31 cellular contexts compared by ENCODE assay signal in genomic region chr16:52690468-52690867, GRCh38.
"Had no signal": no experiment of that assay in that cellular context is flagged by ENCODE, and none has a peak within 500 bp of the region (broad histone marks: within the 10 kb centered on the region; RNA-seq: fewer than 3 reads in every experiment).

No MANE protein-coding gene starts in this region.

- H3K27ac ChIP-seq: ascending aorta, brain microvascular endothelial cell, coronary artery, dorsolateral prefrontal cortex, WERI-Rb-1 had no signal

- H3K4me3 ChIP-seq: ascending aorta, coronary artery, dorsolateral prefrontal cortex had no signal

- DNase-seq: activated CD4-positive, alpha-beta memory T cell treated with anti-CD3 and anti-CD28 coated beads, Interleukin-2, amount 10 ng/mL, durations not matched to agents 7 days and 5 days; activated CD4-positive, alpha-beta T cell treated with anti-CD3 and anti-CD28 coated beads for 36 hours; activated CD4-positive, alpha-beta T cell treated with anti-CD3 and anti-CD28 coated beads, Interleukin-2, amount 10 ng/mL, durations not matched to agents 24 days and 14 days; activated CD4-positive, CD25-positive, alpha-beta regulatory T cell; activated CD4-positive, CD25-positive, alpha-beta regulatory T cell treated with anti-CD3 and anti-CD28 coated beads, Interleukin-2, amount 50 U/mL, for 72 hours; activated CD8-positive, alpha-beta memory T cell treated with anti-CD3 and anti-CD28 coated beads, Interleukin-2, amount 50 U/mL, for 48 hours; activated gamma-delta T cell; activated naive CD4-positive, alpha-beta T cell; activated naive CD4-positive, alpha-beta T cell treated with anti-CD3 and anti-CD28 coated beads, Interleukin-2, amount 10 ng/mL, durations not matched to agents 7 days and 5 days; activated naive CD8-positive, alpha-beta T cell treated with anti-CD3 and anti-CD28 coated beads, Interleukin-2, amount 10 ng/mL, durations not matched to agents 7 days and 5 days; activated T-cell treated with anti-CD3 and anti-CD28 coated beads for 4 hours; activated T-cell treated with anti-CD3 and anti-CD28 coated beads, Interleukin-2, amount 50 U/mL, for 24 hours; activated T-cell treated with anti-CD3 and anti-CD28 coated beads, Interleukin-2, amount 50 U/mL, for 72 hours; brain microvascular endothelial cell; dorsolateral prefrontal cortex; effector memory CD4-positive, alpha-beta T cell; endodermal cell; foreskin fibroblast; head of caudate nucleus; hippocampal formation; T1000; WERI-Rb-1 had no signal

- H3K36me3 Mint-ChIP-seq: activated naive CD4-positive, alpha-beta T cell treated with anti-CD3 and anti-CD28 coated beads, Interleukin-2, amount 10 ng/mL, durations not matched to agents 7 days and 5 days; activated naive CD8-positive, alpha-beta T cell treated with anti-CD3 and anti-CD28 coated beads, Interleukin-2, amount 10 ng/mL, durations not matched to agents 7 days and 5 days had no signal

- H3K27ac Mint-ChIP-seq: activated CD4-positive, alpha-beta memory T cell treated with anti-CD3 and anti-CD28 coated beads, Interleukin-2, amount 10 ng/mL, durations not matched to agents 7 days and 5 days; activated CD4-positive, alpha-beta T cell treated with anti-CD3 and anti-CD28 coated beads for 36 hours; activated CD4-positive, alpha-beta T cell treated with anti-CD3 and anti-CD28 coated beads, Interleukin-2, amount 10 ng/mL, durations not matched to agents 24 days and 14 days; activated naive CD4-positive, alpha-beta T cell treated with anti-CD3 and anti-CD28 coated beads, Interleukin-2, amount 10 ng/mL, durations not matched to agents 7 days and 5 days; activated naive CD4-positive, alpha-beta T cell treated with anti-CD3 and anti-CD28 coated beads, Interleukin-2, amount 50 U/mL, for 72 hours; activated naive CD8-positive, alpha-beta T cell treated with anti-CD3 and anti-CD28 coated beads, Interleukin-2, amount 10 ng/mL, durations not matched to agents 7 days and 5 days; activated T-cell treated with anti-CD3 and anti-CD28 coated beads, Interleukin-2, amount 50 U/mL, for 24 hours; activated T-cell treated with anti-CD3 and anti-CD28 coated beads, Interleukin-2, amount 50 U/mL, for 72 hours; dendritic cell treated with granulocyte-macrophage colony-stimulating factor and Interleukin-4, amounts not matched to agents 40 ng/mL and 50 ng/mL, for 4 days; endodermal cell; T-helper 2 cell treated with Interferon-gamma antibody and Interleukin-4, amounts not matched to agents 5 μg/mL and 100 μg/mL, for 36 hours had no signal

- H3K4me3 Mint-ChIP-seq: activated CD4-positive, alpha-beta memory T cell treated with anti-CD3 and anti-CD28 coated beads, Interleukin-2, amount 10 ng/mL, durations not matched to agents 7 days and 5 days; activated CD4-positive, alpha-beta T cell treated with anti-CD3 and anti-CD28 coated beads for 36 hours; activated CD4-positive, alpha-beta T cell treated with anti-CD3 and anti-CD28 coated beads, Interleukin-2, amount 10 ng/mL, durations not matched to agents 24 days and 14 days; activated naive CD4-positive, alpha-beta T cell treated with anti-CD3 and anti-CD28 coated beads, Interleukin-2, amount 10 ng/mL, durations not matched to agents 7 days and 5 days; activated naive CD8-positive, alpha-beta T cell treated with anti-CD3 and anti-CD28 coated beads, Interleukin-2, amount 10 ng/mL, durations not matched to agents 7 days and 5 days; activated T-cell treated with anti-CD3 and anti-CD28 coated beads, Interleukin-2, amount 50 U/mL, for 24 hours; activated T-cell treated with anti-CD3 and anti-CD28 coated beads, Interleukin-2, amount 50 U/mL, for 72 hours; central memory CD8-positive, alpha-beta T cell; dendritic cell treated with granulocyte-macrophage colony-stimulating factor and Interleukin-4, amounts not matched to agents 40 ng/mL and 50 ng/mL, for 4 days; endodermal cell; T-helper 2 cell treated with Interferon-gamma antibody and Interleukin-4, amounts not matched to agents 5 μg/mL and 100 μg/mL, for 36 hours had no signal

- H3K4me1 Mint-ChIP-seq: activated CD4-positive, alpha-beta memory T cell treated with anti-CD3 and anti-CD28 coated beads, Interleukin-2, amount 10 ng/mL, durations not matched to agents 7 days and 5 days; activated CD4-positive, alpha-beta T cell treated with anti-CD3 and anti-CD28 coated beads for 36 hours; activated CD4-positive, alpha-beta T cell treated with anti-CD3 and anti-CD28 coated beads, Interleukin-2, amount 10 ng/mL, durations not matched to agents 24 days and 14 days; activated naive CD4-positive, alpha-beta T cell treated with anti-CD3 and anti-CD28 coated beads, Interleukin-2, amount 10 ng/mL, durations not matched to agents 7 days and 5 days; activated naive CD8-positive, alpha-beta T cell treated with anti-CD3 and anti-CD28 coated beads, Interleukin-2, amount 10 ng/mL, durations not matched to agents 7 days and 5 days; central memory CD8-positive, alpha-beta T cell; endodermal cell had no signal

- FAIRE-seq: bronchial epithelial cell, frontal cortex had no signal

- H3K4me1 ChIP-seq: ascending aorta had no signal

- H3K27me3 Mint-ChIP-seq: activated CD4-positive, alpha-beta memory T cell treated with anti-CD3 and anti-CD28 coated beads, Interleukin-2, amount 10 ng/mL, durations not matched to agents 7 days and 5 days; activated CD4-positive, alpha-beta T cell treated with anti-CD3 and anti-CD28 coated beads for 36 hours; activated CD4-positive, alpha-beta T cell treated with anti-CD3 and anti-CD28 coated beads, Interleukin-2, amount 10 ng/mL, durations not matched to agents 24 days and 14 days; activated naive CD4-positive, alpha-beta T cell treated with anti-CD3 and anti-CD28 coated beads, Interleukin-2, amount 10 ng/mL, durations not matched to agents 7 days and 5 days; activated naive CD8-positive, alpha-beta T cell treated with anti-CD3 and anti-CD28 coated beads, Interleukin-2, amount 10 ng/mL, durations not matched to agents 7 days and 5 days; activated T-cell treated with anti-CD3 and anti-CD28 coated beads, Interleukin-2, amount 50 U/mL, for 24 hours; central memory CD8-positive, alpha-beta T cell; dendritic cell treated with granulocyte-macrophage colony-stimulating factor and Interleukin-4, amounts not matched to agents 40 ng/mL and 50 ng/mL, for 4 days had no signal

- H3K27me3 ChIP-seq: ascending aorta, brain microvascular endothelial cell, dorsolateral prefrontal cortex had no signal

- H3K36me3 ChIP-seq: ascending aorta, brain microvascular endothelial cell, WERI-Rb-1 had no signal

- ATAC-seq: activated CD4-positive, alpha-beta T cell treated with anti-CD3 and anti-CD28 coated beads for 36 hours; activated naive CD4-positive, alpha-beta T cell treated with anti-CD3 and anti-CD28 coated beads, Interleukin-2, amount 50 U/mL, for 72 hours; activated T-cell treated with anti-CD3 and anti-CD28 coated beads, Interleukin-2, amount 50 U/mL, for 72 hours; esophagus mucosa had no signal
